In genomic region chr12:56161677-56162351, GRCh38 we compare ENCODE assay signal across 9 cellular contexts.
DNase-seq lines count a peak whose midpoint lies in the region; ATAC-seq and TF ChIP-seq lines count a peak whose summit lies in the region.
"Had no signal": no experiment of that assay in that cellular context is flagged by ENCODE, and none has a peak within 500 bp of the region (broad histone marks: within the 10 kb centered on the region; RNA-seq: fewer than 3 reads in every experiment).

No MANE protein-coding gene starts in this region.

- H4K20me1 ChIP-seq in BLaER1, result peaks cover 67% of the 10 kb centered on the region

- TF ChIP-seq CTCF in HEK293 (tag by site-specific recombination; IDR thresholded peaks at IDR 0.05) (no peak), nephron (IDR thresholded peaks at IDR 0.05; ENCODE audit: unreplicated experiment in 3 of 3) (no peak)

- no peaks in the 10 kb centered on the region for H3K27me3 Mint-ChIP-seq in dendritic cell treated with granulocyte-macrophage colony-stimulating factor and Interleukin-4, amounts not matched to agents 40 ng/mL and 50 ng/mL, for 4 days
- no peaks in the 10 kb centered on the region for H3K27me3 Mint-ChIP-seq in nephron (ENCODE audit: low read depth)

- H3K27me3 ChIP-seq in BLaER1, result no peaks in the 10 kb centered on the region

- H3K4me3 ChIP-seq in BLaER1, result no peak overlapping the region
- H3K4me3 ChIP-seq in HEK293 (ENCODE audit: low read depth, low read length), result no peak overlapping the region

- H3K9ac ChIP-seq in BLaER1, result peak overlapping the region; percentile 98; the same call in 1 of the 2 replicates

- H3K9me3 Mint-ChIP-seq in dendritic cell treated with granulocyte-macrophage colony-stimulating factor and Interleukin-4, amounts not matched to agents 40 ng/mL and 50 ng/mL, for 4 days, result no peaks in the 10 kb centered on the region
- no peaks in the 10 kb centered on the region for H3K9me3 Mint-ChIP-seq in nephron

- DNase-seq in T1000 (lab: John Stamatoyannopoulos, UW) (no peak), islet precursor cell (no peak), DMS153 treated with DMSO at 0.1 percent for 48 hours (lab: John Stamatoyannopoulos, UW; ENCODE audit: unreplicated experiment) (no peak)
- DNase-seq: NCI-H2029 treated with DMSO at 0.1 percent for 48 hours had no signal

- H3K36me3 ChIP-seq in BLaER1 (peaks cover 77% of the 10 kb centered on the region), HEK293 (ENCODE audit: control insufficient read depth in 2 of 2, insufficient read depth in 1 of 2, low read length in 2 of 2) (peaks cover 30 to 76% of the 10 kb centered on the region in 2 experiments)

- H3K9me3 ChIP-seq in BLaER1, result no peaks in the 10 kb centered on the region
- H3K9me3 ChIP-seq in HEK293 (ENCODE audit: control insufficient read depth, insufficient read depth, low read depth, low read length), result no peaks in the 10 kb centered on the region

- POLR2A ChIA-PET in HEK293 (lab: Yijun Ruan, JAX), result interaction anchor here (0.6 to 3.7 kb wide), 10 partner anchors 10 to 198 kb away, joined by 3 to 29 read pairs (median 4); partner anchors contain the start of genes ESYT1, MYL6B, PA2G4 and SMARCC2

- H3K36me3 Mint-ChIP-seq in dendritic cell treated with granulocyte-macrophage colony-stimulating factor and Interleukin-4, amounts not matched to agents 40 ng/mL and 50 ng/mL, for 4 days (ENCODE audit: low read depth), result peaks cover 95% of the 10 kb centered on the region
- H3K36me3 Mint-ChIP-seq in nephron (ENCODE audit: low read depth), result peaks cover 65% of the 10 kb centered on the region

- intact Hi-C loops in dendritic cell treated with granulocyte-macrophage colony-stimulating factor and Interleukin-4, amounts not matched to agents 40 ng/mL and 50 ng/mL, for 4 days (cut with micrococcal nuclease), result no loop called here

- CTCF ChIA-PET in HEK293 (lab: Yijun Ruan, JAX), result interaction anchor here (0.6 to 2.9 kb wide), 4 partner anchors 27 to 1301 kb away, joined by 3 to 16 read pairs (median 10); partner anchors contain the start of gene SMARCC2

- H3K4me1 ChIP-seq in BLaER1, result peaks cover 32% of the 10 kb centered on the region
- H3K4me1 ChIP-seq in HEK293 (ENCODE audit: control insufficient read depth, insufficient read depth, low read length), result peaks cover 3% of the 10 kb centered on the region; the same call in 1 of the 2 replicates

- no peak for ATAC-seq in HG03521 (IDR thresholded peaks at IDR 0.05; ENCODE audit: unreplicated experiment)

- peak overlapping the region; percentile 95 for H3K4me2 ChIP-seq in BLaER1

- H3K27ac ChIP-seq in BLaER1 (0 out of 2 replicates have a peak overlapping the region, but pooled peaks have one; percentile 18), HEK293 (ENCODE audit: extremely low read depth, low read depth, low read length) (peak overlapping the region; percentile 29; the same call in 1 of the 2 replicates)

- H3K4me1 Mint-ChIP-seq in dendritic cell treated with granulocyte-macrophage colony-stimulating factor and Interleukin-4, amounts not matched to agents 40 ng/mL and 50 ng/mL, for 4 days (ENCODE audit: low read depth), result peaks cover 47% of the 10 kb centered on the region
- peaks cover 43% of the 10 kb centered on the region for H3K4me1 Mint-ChIP-seq in nephron

- H3K27ac Mint-ChIP-seq in dendritic cell treated with granulocyte-macrophage colony-stimulating factor and Interleukin-4, amounts not matched to agents 40 ng/mL and 50 ng/mL, for 4 days, result peak overlapping the region; percentile 60
- peak overlapping the region; percentile 58 to 100 (median 99) for H3K27ac Mint-ChIP-seq in nephron

- H3K4me3 Mint-ChIP-seq in dendritic cell treated with granulocyte-macrophage colony-stimulating factor and Interleukin-4, amounts not matched to agents 40 ng/mL and 50 ng/mL, for 4 days, result no peak overlapping the region
- H3K4me3 Mint-ChIP-seq in nephron, result peak overlapping the region; percentile 94 to 97 (median 96)

TF ChIP-seq in HEK293, 187 proteins besides CTCF, POLR2A, EP300 and RAD21:
- TF ChIP-seq ZFP3 (tag by site-specific recombination; IDR thresholded peaks at IDR 0.05; ENCODE audit: low read depth), result no peak
- TF ChIP-seq ZEB2 (tag by site-specific recombination; IDR thresholded peaks at IDR 0.05), result no peak
- no peak for TF ChIP-seq YY1 (tag by site-specific recombination; IDR thresholded peaks at IDR 0.05)
- no peak for TF ChIP-seq ZNF302 (tag by site-specific recombination; IDR thresholded peaks at IDR 0.05; ENCODE audit: low read depth)
- TF ChIP-seq ZNF473 (tag by site-specific recombination; IDR thresholded peaks at IDR 0.05), result no peak
- TF ChIP-seq BCL11B (tag by site-specific recombination; IDR thresholded peaks at IDR 0.05; ENCODE audit: low read depth), result no peak
- TF ChIP-seq YY2 (tag by site-specific recombination; IDR thresholded peaks at IDR 0.05), result no peak
- no peak for TF ChIP-seq ZBTB1 (tag by site-specific recombination; IDR thresholded peaks at IDR 0.05)
- TF ChIP-seq ZNF561 (tag by site-specific recombination; IDR thresholded peaks at IDR 0.05; ENCODE audit: borderline replicate concordance), result no peak
- no peak for TF ChIP-seq ZNF580 (tag by site-specific recombination; IDR thresholded peaks at IDR 0.05)
- no peak for TF ChIP-seq FEZF1 (tag by site-specific recombination; IDR thresholded peaks at IDR 0.05)
- no peak for TF ChIP-seq ZNF221 (tag by site-specific recombination; IDR thresholded peaks at IDR 0.05; ENCODE audit: borderline replicate concordance)
- TF ChIP-seq ZNF394 (tag by site-specific recombination; IDR thresholded peaks at IDR 0.05; ENCODE audit: borderline replicate concordance), result no peak
- no peak for TF ChIP-seq RBAK (tag by site-specific recombination; IDR thresholded peaks at IDR 0.05)
- no peak for TF ChIP-seq ZNF274 (IDR thresholded peaks at IDR 0.05; ENCODE audit: low read length)
- no peak for TF ChIP-seq ZNF274 (tag by site-specific recombination; IDR thresholded peaks at IDR 0.05; ENCODE audit: borderline replicate concordance)
